In the genomic region with DNA sequence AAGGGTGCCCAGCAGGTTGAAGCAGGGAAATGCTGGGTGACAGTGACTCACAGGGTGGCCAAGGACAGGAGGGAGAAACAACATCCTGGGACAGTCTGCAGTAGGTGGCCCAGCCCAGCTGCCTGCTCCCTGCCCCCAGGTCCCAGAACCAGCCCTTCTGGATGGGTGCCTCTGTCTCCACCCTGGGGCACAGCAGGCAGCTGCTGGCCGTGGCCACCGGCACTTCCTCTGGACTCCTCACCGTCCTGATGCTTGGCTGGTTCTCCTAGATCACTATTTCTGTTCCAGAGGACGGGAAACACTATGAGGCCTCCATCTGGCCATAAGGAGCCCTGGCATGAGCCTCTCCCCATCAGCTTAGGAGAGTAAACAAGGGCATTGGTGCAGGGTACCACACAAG, we compare ENCODE assay signal across 16 cellular contexts.
DNase-seq lines count a peak whose midpoint lies in the region; ATAC-seq, FAIRE-seq and TF ChIP-seq lines count a peak whose summit lies in the region.
"Had no signal": no experiment of that assay in that cellular context is flagged by ENCODE, and none has a peak within 500 bp of the region (broad histone marks: within the 10 kb centered on the region; RNA-seq: fewer than 3 reads in every experiment).

No MANE protein-coding gene starts in this region.

- H3K23me2 ChIP-seq in H1 (ENCODE audit: low read depth, low read length), result no peaks in the 10 kb centered on the region; the same call in 1 of the 2 replicates

- H3K4me2 ChIP-seq in H1 (ENCODE audit: insufficient read depth in 1 of 2, low read depth in 2 of 2, low read length in 2 of 2), result no peak overlapping the region
- H3K4me2 ChIP-seq: KMS-11 had no signal

- no peak overlapping the region for H3K14ac ChIP-seq in H1 (ENCODE audit: insufficient read length)

- peak overlapping the region; percentile 81; the same call in 1 of the 2 replicates for H4K8ac ChIP-seq in H1 (ENCODE audit: extremely low read depth, insufficient read depth, low read length)

- no peak overlapping the region for H2BK15ac ChIP-seq in H1 (ENCODE audit: low read length)

- no peak overlapping the region for H3K4ac ChIP-seq in H1 (replicated peaks; ENCODE audit: insufficient read length, low read depth, low read length)

- H3K9ac ChIP-seq in H1 (replicated peaks in 1 of 4; ENCODE audit: extremely low read depth in 1 of 4, low read depth in 3 of 4, low read length in 3 of 4), result no peak overlapping the region
- H3K9ac ChIP-seq: BLaER1, KMS-11 had no signal

- TF ChIP-seq CTCF in H1 (IDR thresholded peaks at IDR 0.05; ENCODE audit: control extremely low read depth in 1 of 3, insufficient read depth in 1 of 3, low read depth in 1 of 3, low read length in 3 of 3) (no peak), breast epithelium (IDR thresholded peaks at IDR 0.05) (no peak)

- ATAC-seq in Right ventricle myocardium inferior (no peak), HG02571 (IDR thresholded peaks at IDR 0.05; ENCODE audit: unreplicated experiment) (no peak)

- no peak overlapping the region; the same call in 1 of the 2 replicates for H3K18ac ChIP-seq in H1 (ENCODE audit: extremely low read depth, low read length)

- H3K4me1 ChIP-seq in H1 (replicated peaks in 1 of 4; ENCODE audit: control insufficient read depth in 3 of 4, insufficient read depth in 4 of 4, low read length in 3 of 4) (peaks cover 0 to 6% (median 2%) of the 10 kb centered on the region in 4 experiments; a peak in 4 of 7 replicates), breast epithelium (no peaks in the 10 kb centered on the region)

- H3K79me2 ChIP-seq in H1 (ENCODE audit: control insufficient read depth in 1 of 2, insufficient read depth in 2 of 2, low read length in 2 of 2), result no peaks in the 10 kb centered on the region

- WGBS in H1 (ENCODE audit: extremely low coverage in 1 of 2, insufficient coverage in 1 of 2, insufficient read length in 1 of 2, insufficient replicate concordance in 2 of 2, low coverage in 1 of 2, low lambda C conversion rate in 2 of 2, missing lambda C conversion rate in 1 of 2), 2 experiments, result 80% methylated on average over 4 of the region's 4 CpGs; no CpG with 5 or more reads in 1 of the 2 experiments

- intact Hi-C loops in cardiac septum (cut with DNase I) (no loop called here), Right ventricle myocardium inferior (cut with DNase I) (no loop called here), breast epithelium (cut with DNase I; ENCODE audit: low total_unique reads) (no loop called here)

- no peak overlapping the region for H2BK20ac ChIP-seq in H1 (ENCODE audit: low read length)

- peak; percentile 61 for DNase-seq in cardiac septum (ENCODE audit: low spot score)
- DNase-seq in Right ventricle myocardium inferior (ENCODE audit: missing footprints), result no peak
- DNase-seq in H1 (ENCODE audit: low read depth in 1 of 2, low spot score in 2 of 2), result no peak
- peak; percentile 23 for DNase-seq in pons (ENCODE audit: low spot score)
- no peak for DNase-seq in breast epithelium (ENCODE audit: low spot score in 2 of 2)
- DNase-seq in stimulated activated CD8-positive, alpha-beta memory T cell treated with anti-CD3 and anti-CD28 coated beads, Interleukin-4, amount 100 ng/mL, for 48 hours, result no peak
- no peak for DNase-seq in RPMI8226
- DNase-seq: GOT3, NCI-H1092 treated with DMSO at 0.1 percent for 48 hours, NCI-H1694, NCI-H226, NCI-H524 treated with DMSO at 0.1 percent for 48 hours had no signal

- H2AK5ac ChIP-seq in H1 (ENCODE audit: low read depth, low read length), result no peak overlapping the region

- H3K9me3 ChIP-seq in H1 (ENCODE audit: insufficient read depth in 2 of 2, low read depth in 1 of 2, low read length in 1 of 2) (peaks cover 7% of the 10 kb centered on the region in 2 experiments), breast epithelium (no peaks in the 10 kb centered on the region)

- H4K91ac ChIP-seq in H1 (replicated peaks; ENCODE audit: insufficient read length, low read length), result peak overlapping the region; percentile 66

- H3K27ac ChIP-seq in H1 (ENCODE audit: low read depth, low read length), result no peak overlapping the region
- no peak overlapping the region for H3K27ac ChIP-seq in breast epithelium
- H3K27ac ChIP-seq: BLaER1, KMS-11 had no signal

- no peak overlapping the region for H4K5ac ChIP-seq in H1 (ENCODE audit: insufficient read length, low read depth, low read length)

- no peak for TF ChIP-seq RAD21 in H1 (IDR thresholded peaks at IDR 0.05 in 1 of 2, conservative IDR thresholded peaks at IDR 0.05 in 1 of 2; ENCODE audit: low read depth in 2 of 2, low read length in 2 of 2)

- POLR2A ChIA-PET in H1 (lab: Charles Lee; ENCODE audit: partially characterized antibody), result no interaction called here

- H3K56ac ChIP-seq in H1 (replicated peaks; ENCODE audit: insufficient read length, low read depth, low read length), result no peak overlapping the region

- TF ChIP-seq EP300 in H1 (IDR thresholded peaks at IDR 0.05; ENCODE audit: borderline replicate concordance in 1 of 2, low read depth in 2 of 2, low read length in 2 of 2), result no peak

- no peak overlapping the region for H2BK5ac ChIP-seq in H1 (ENCODE audit: low read depth, low read length)

- H3K23ac ChIP-seq in H1 (ENCODE audit: insufficient read length), result no peak overlapping the region

- H3K36me3 ChIP-seq in H1 (ENCODE audit: control insufficient read depth in 2 of 4, insufficient read depth in 4 of 4, low read length in 3 of 4) (no peaks in the 10 kb centered on the region), breast epithelium (no peaks in the 10 kb centered on the region)
- H3K36me3 ChIP-seq: BLaER1 had no signal

- CTCF ChIA-PET in H1 (lab: Charles Lee; ENCODE audit: partially characterized antibody), result interaction anchor here (1.1 to 3.7 kb wide), 5 partner anchors 7 to 329 kb away, joined by 3 to 11 read pairs (median 8); no protein-coding TSS in a partner anchor

- H3K27me3 ChIP-seq in H1 (replicated peaks in 1 of 4; ENCODE audit: control insufficient read depth in 3 of 4, extremely low read depth in 1 of 4, insufficient read depth in 3 of 4, low read length in 3 of 4) (no peaks in the 10 kb centered on the region; a peak in 1 of 7 replicates), breast epithelium (no peaks in the 10 kb centered on the region)
- H3K27me3 ChIP-seq: BLaER1 had no signal

- H2AFZ ChIP-seq in H1 (ENCODE audit: low read length), result no peak overlapping the region

- no peak overlapping the region for H2BK12ac ChIP-seq in H1 (ENCODE audit: low read depth, low read length)

- no peak overlapping the region for H3K4me3 ChIP-seq in H1 (ENCODE audit: extremely low read depth in 1 of 4, insufficient read depth in 2 of 4, low read depth in 3 of 4, low read length in 4 of 4)
- H3K4me3 ChIP-seq in breast epithelium, result no peak overlapping the region
- H3K4me3 ChIP-seq: BLaER1 had no signal

- FAIRE-seq in H1 (lab: Jason Lieb, UNC), result no peak
- FAIRE-seq: RCC 7860 had no signal

- H3K79me1 ChIP-seq in H1 (ENCODE audit: low read depth, low read length), result no peaks in the 10 kb centered on the region

- no peaks in the 10 kb centered on the region for H4K20me1 ChIP-seq in H1 (replicated peaks in 1 of 2; ENCODE audit: control insufficient read depth in 1 of 2, insufficient read depth in 2 of 2, low read length in 2 of 2)
- H4K20me1 ChIP-seq: BLaER1 had no signal

- no peak overlapping the region for H2BK120ac ChIP-seq in H1 (replicated peaks; ENCODE audit: low read depth, low read length)

- TF ChIP-seq POLR2A in H1 (IDR thresholded peaks at IDR 0.05; ENCODE audit: control extremely low read depth in 1 of 2, low read depth in 2 of 2, low read length in 2 of 2) (no peak), breast epithelium (IDR thresholded peaks at IDR 0.05) (no peak)

TF ChIP-seq in H1, 55 proteins besides CTCF, POLR2A, EP300 and RAD21 (continues in another document):
- TF ChIP-seq GABPA (IDR thresholded peaks at IDR 0.05; ENCODE audit: borderline replicate concordance, insufficient read depth, low read length), result no peak
- no peak for TF ChIP-seq NRF1 (IDR thresholded peaks at IDR 0.05; ENCODE audit: low read depth, low read length)
- no peak for TF ChIP-seq SP4 (IDR thresholded peaks at IDR 0.05; ENCODE audit: low read length)
- TF ChIP-seq BRCA1 (IDR thresholded peaks at IDR 0.05; ENCODE audit: low read depth, low read length), result no peak
- no peak for TF ChIP-seq CHD1 (IDR thresholded peaks at IDR 0.05; ENCODE audit: low read depth, low read length)
- no peak for TF ChIP-seq CHD2 (IDR thresholded peaks at IDR 0.05; ENCODE audit: low read length)
- no peak for TF ChIP-seq USF2 (IDR thresholded peaks at IDR 0.05; ENCODE audit: low read length)
- TF ChIP-seq ATF3 (IDR thresholded peaks at IDR 0.05; ENCODE audit: insufficient read depth, low read depth, low read length), result no peak
- no peak for TF ChIP-seq GTF2F1 (IDR thresholded peaks at IDR 0.05; ENCODE audit: borderline replicate concordance, low read depth, low read length)
- TF ChIP-seq, protein P1, sequence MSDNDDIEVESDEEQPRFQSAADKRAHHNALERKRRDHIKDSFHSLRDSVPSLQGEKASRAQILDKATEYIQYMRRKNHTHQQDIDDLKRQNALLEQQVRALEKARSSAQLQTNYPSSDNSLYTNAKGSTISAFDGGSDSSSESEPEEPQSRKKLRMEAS (IDR thresholded peaks at IDR 0.05), result no peak
- TF ChIP-seq RNF2 (IDR thresholded peaks at IDR 0.05; ENCODE audit: borderline replicate concordance, low read depth, low read length, missing control alignments, poor library complexity, severe bottlenecking), result no peak
- no peak for TF ChIP-seq CBX5 (IDR thresholded peaks at IDR 0.05; ENCODE audit: low read depth, low read length)
- no peak for TF ChIP-seq JUND (IDR thresholded peaks at IDR 0.05; ENCODE audit: low read length)

Comparison
In these comparisons a context has a peak if more than half of its experiments do, and no peak if none do; other contexts are left out.
1. DNase-seq: peak in cardiac septum (single experiment) and pons (single experiment); none in Right ventricle myocardium inferior (single experiment), H1 (0 of 2), breast epithelium (0 of 2), stimulated activated CD8-positive, alpha-beta memory T cell treated with anti-CD3 and anti-CD28 coated beads, Interleukin-4, amount 100 ng/mL, for 48 hours (single experiment) and RPMI8226 (single experiment).